21 cellular contexts compared by ENCODE assay signal in genomic region chr2:231336236-231336635, GRCh38. TPM values are rescaled to one million over a fixed set of nuclear protein-coding genes. Genes with fewer than 3 reads are reported as not detected.
"Had no signal": no experiment of that assay in that cellular context is flagged by ENCODE, and none has a peak within 500 bp of the region (broad histone marks: within the 10 kb centered on the region; RNA-seq: fewer than 3 reads in every experiment).

No MANE protein-coding gene starts in this region.

- H3K4me1 ChIP-seq: pancreas, right lobe of liver, spleen, tibial artery, upper lobe of right lung had no signal

- H3K27ac Mint-ChIP-seq: mesothelial cell of epicardium; nephron; progenitor cell of endocrine pancreas; stimulated activated memory B cell treated with anti-CD40 and anti-IgM and Interleukin-4, amounts not matched to agents 10 μg/mL and 1 μg/mL and 100 μg/mL, for 72 hours; stimulated activated naive CD8-positive, alpha-beta T cell treated with anti-CD3 and anti-CD28 coated beads, Interleukin-15, Interleukin-2, amounts not matched to agents 100 ng/mL and 50 ng/mL, for 24 hours had no signal

- H3K9me3 ChIP-seq: pancreas, right lobe of liver, spleen, tibial artery, upper lobe of right lung had no signal

- H3K27me3 ChIP-seq: hepatocyte, pancreas, right lobe of liver, spleen, tibial artery, upper lobe of right lung had no signal

- H3K4me3 Mint-ChIP-seq: mesothelial cell of epicardium; nephron; stimulated activated memory B cell treated with anti-CD40 and anti-IgM and Interleukin-4, amounts not matched to agents 10 μg/mL and 1 μg/mL and 100 μg/mL, for 72 hours; stimulated activated naive CD8-positive, alpha-beta T cell treated with anti-CD3 and anti-CD28 coated beads, Interleukin-15, Interleukin-2, amounts not matched to agents 100 ng/mL and 50 ng/mL, for 24 hours had no signal

- H3K27me3 Mint-ChIP-seq: progenitor cell of endocrine pancreas; stimulated activated memory B cell treated with anti-CD40 and anti-IgM and Interleukin-4, amounts not matched to agents 10 μg/mL and 1 μg/mL and 100 μg/mL, for 72 hours; stimulated activated naive CD8-positive, alpha-beta T cell treated with anti-CD3 and anti-CD28 coated beads, Interleukin-15, Interleukin-2, amounts not matched to agents 100 ng/mL and 50 ng/mL, for 24 hours had no signal

- H3K4me1 Mint-ChIP-seq: stimulated activated memory B cell treated with anti-CD40 and anti-IgM and Interleukin-4, amounts not matched to agents 10 μg/mL and 1 μg/mL and 100 μg/mL, for 72 hours had no signal

- H3K9me3 Mint-ChIP-seq: mesothelial cell of epicardium; nephron; stimulated activated memory B cell treated with anti-CD40 and anti-IgM and Interleukin-4, amounts not matched to agents 10 μg/mL and 1 μg/mL and 100 μg/mL, for 72 hours; stimulated activated naive CD8-positive, alpha-beta T cell treated with anti-CD3 and anti-CD28 coated beads, Interleukin-15, Interleukin-2, amounts not matched to agents 100 ng/mL and 50 ng/mL, for 24 hours had no signal

- H2AFZ ChIP-seq: hepatocyte had no signal

- H3K27ac ChIP-seq: hepatocyte, pancreas, right lobe of liver, spleen, tibial artery, upper lobe of right lung had no signal

- H3K4me3 ChIP-seq: hepatocyte, pancreas, right lobe of liver, spleen, tibial artery, upper lobe of right lung had no signal

- H3K36me3 ChIP-seq: pancreas, right lobe of liver, upper lobe of right lung had no signal

- ATAC-seq: pancreas; stimulated activated memory B cell treated with anti-CD40 and anti-IgM and Interleukin-4, amounts not matched to agents 10 μg/mL and 1 μg/mL and 100 μg/mL, for 72 hours; upper lobe of right lung had no signal

- H3K4me2 ChIP-seq: hepatocyte had no signal

- H3K79me2 ChIP-seq: hepatocyte had no signal

- DNase-seq: dermis blood vessel endothelial cell; erythroblast; foreskin melanocyte; kidney glomerular epithelial cell; mammary epithelial cell; occipital lobe; pancreas; right lobe of liver; spleen; stimulated activated CD4-positive, alpha-beta T cell treated with anti-CD3 and anti-CD28 coated beads, Interleukin-15, amount 100 ng/mL, for 24 hours; stimulated activated CD4-positive, alpha-beta T cell treated with anti-CD3 and anti-CD28 coated beads, Interleukin-1b, Interleukin-23, amount 100 ng/mL, for 48 hours; stimulated activated CD4-positive, alpha-beta T cell treated with anti-CD3 and anti-CD28 coated beads, Interleukin-4, amount 100 ng/mL, for 24 hours; tibial artery; upper lobe of right lung had no signal

RNA-seq across cellular contexts. Expression of gene B3GNT7, which starts 59.3 kb away (rescaled TPM):
- total RNA-seq: myocyte had no signal
